In the genomic region with DNA sequence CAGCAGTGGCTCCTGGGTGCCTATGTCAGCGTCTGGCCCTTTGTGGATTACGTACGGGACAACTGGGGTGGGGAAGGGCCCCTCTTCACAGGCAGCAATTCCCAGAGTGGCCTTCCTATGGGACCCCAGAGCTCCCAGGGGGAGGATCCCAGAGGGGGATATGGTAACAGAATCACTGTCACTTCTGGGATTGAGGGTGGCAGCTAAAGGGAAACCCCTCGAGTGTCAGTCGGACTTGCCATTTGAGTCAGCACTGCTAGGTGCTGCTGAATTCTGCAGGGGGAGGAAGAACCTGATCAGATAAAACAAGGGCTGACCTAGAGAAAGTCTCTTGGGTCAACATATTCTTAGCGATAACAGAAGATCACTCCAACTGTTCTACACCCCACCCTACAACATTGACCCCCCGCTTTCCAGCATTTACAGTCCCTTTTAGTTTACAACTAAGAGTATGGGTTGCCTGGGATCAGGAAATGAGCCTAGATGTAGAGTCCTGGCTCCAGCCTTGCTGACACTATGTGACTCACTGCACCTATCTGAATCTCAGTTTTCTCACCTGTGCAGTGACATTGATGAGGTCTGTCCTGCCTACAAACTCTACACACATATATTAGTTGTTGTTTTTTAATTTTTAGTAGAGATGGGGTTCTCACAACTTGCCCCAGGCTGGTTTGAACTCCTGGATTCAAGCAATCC, we compare ENCODE assay signal across 1 cellular context.
TF ChIP-seq lines count a peak whose summit lies in the region.

No MANE protein-coding gene starts in this region.

TF ChIP-seq in endothelial cell of umbilical vein, 7 proteins besides CTCF, POLR2A, EP300 and RAD21 (continued from another document):
- TF ChIP-seq EZH2 (IDR thresholded peaks at IDR 0.05; ENCODE audit: borderline replicate concordance, low read depth, low read length, severe bottlenecking) = no peak
- TF ChIP-seq GATA2 (IDR thresholded peaks at IDR 0.05; ENCODE audit: insufficient read depth, insufficient read length, low read depth, low read length) = no peak
